ENCODE assay signal across 12 cellular contexts in genomic region chr6:42813906-42814444, GRCh38. TPM values are rescaled to one million over a fixed set of nuclear protein-coding genes. Genes with fewer than 3 reads are reported as not detected.
DNase-seq lines count a peak whose midpoint lies in the region; ATAC-seq, FAIRE-seq and TF ChIP-seq lines count a peak whose summit lies in the region.
"Had no signal": no experiment of that assay in that cellular context is flagged by ENCODE, and none has a peak within 500 bp of the region (broad histone marks: within the 10 kb centered on the region; RNA-seq: fewer than 3 reads in every experiment).

No MANE protein-coding gene starts in this region.

- CTCF ChIA-PET in HepG2 (lab: Yijun Ruan, JAX; ENCODE audit: low intra/inter-chr PET ratio, low total read pairs), result no interaction called here
- CTCF ChIA-PET in SK-N-SH (lab: Yijun Ruan, JAX), result no interaction called here
- CTCF ChIA-PET in K562 (lab: Yijun Ruan, JAX; ENCODE audit: low intra/inter-chr PET ratio), result no interaction called here
- CTCF ChIA-PET in RWPE1 (lab: Yijun Ruan, JAX), result no interaction called here

- BruUV-seq in HepG2 (replicated peaks; lab: Mats Ljungman, UMichigan) (no TSS peak), K562 (replicated peaks; lab: Mats Ljungman, UMichigan) (no TSS peak)

- H3K4me2 ChIP-seq in HepG2 (ENCODE audit: low read depth, low read length) (no peak overlapping the region), SK-N-SH (no peak overlapping the region), K562 (ENCODE audit: insufficient read depth, low read length) (no peak overlapping the region)

- H3K9ac ChIP-seq in HepG2 (ENCODE audit: insufficient read depth, low read depth, low read length), result no peak overlapping the region
- H3K9ac ChIP-seq in SK-N-SH, result no peak overlapping the region
- H3K9ac ChIP-seq in K562 (ENCODE audit: insufficient read depth in 1 of 2, low read depth in 2 of 2, low read length in 2 of 2), result no peak overlapping the region
- no peak overlapping the region for H3K9ac ChIP-seq in kidney (ENCODE audit: low read length in 2 of 2)

- TF ChIP-seq RAD21 in HepG2 (CRISPR knock-in tag; IDR thresholded peaks at IDR 0.05) (no peak), SK-N-SH (IDR thresholded peaks at IDR 0.05; ENCODE audit: low read length) (no peak), K562 (CRISPR knock-in tag; conservative IDR thresholded peaks at IDR 0.05 in 1 of 2, IDR thresholded peaks at IDR 0.05 in 1 of 2) (no peak)

- no peak for ATAC-seq in HepG2
- ATAC-seq in right lobe of liver, result no peak
- ATAC-seq in K562, result no peak
- ATAC-seq: CD8-positive, alpha-beta T cell; HCT116 had no signal

- TF ChIP-seq POLR2A in HepG2 (IDR thresholded peaks at IDR 0.05; ENCODE audit: insufficient read depth in 1 of 2, low read depth in 2 of 2, low read length in 2 of 2), result no peak
- no peak for TF ChIP-seq POLR2A in right lobe of liver (IDR thresholded peaks at IDR 0.05)
- no peak for TF ChIP-seq POLR2A in K562 (conservative IDR thresholded peaks at IDR 0.05)

- WGBS in HepG2 (ENCODE audit: low lambda C conversion rate), result 97% methylated on average over 5 of the region's 5 CpGs
- 96% methylated on average over 5 of the region's 5 CpGs for WGBS in right lobe of liver (ENCODE audit: insufficient coverage, low coverage, low lambda C conversion rate, missing lambda C conversion rate)
- WGBS in SK-N-SH (ENCODE audit: low lambda C conversion rate), result 79% methylated on average over 5 of the region's 5 CpGs
- 89% methylated on average over 5 of the region's 5 CpGs for WGBS in K562 (ENCODE audit: insufficient coverage, low coverage, missing lambda C conversion rate)

- H3K27me3 ChIP-seq in HepG2 (ENCODE audit: control insufficient read depth in 1 of 2, insufficient read depth in 2 of 2, low read length in 2 of 2), result no peaks in the 10 kb centered on the region
- H3K27me3 ChIP-seq in right lobe of liver, result no peaks in the 10 kb centered on the region
- H3K27me3 ChIP-seq in SK-N-SH (ENCODE audit: insufficient read depth), result no peaks in the 10 kb centered on the region
- no peaks in the 10 kb centered on the region for H3K27me3 ChIP-seq in K562 (ENCODE audit: control insufficient read depth in 2 of 2, insufficient read depth in 2 of 2, low read length in 2 of 2)

- H3K27ac ChIP-seq in HepG2 (ENCODE audit: extremely low read length, insufficient read depth, low read length) (no peak overlapping the region), right lobe of liver (no peak overlapping the region), SK-N-SH (ENCODE audit: low read depth in 2 of 2, low read length in 1 of 2) (no peak overlapping the region), K562 (ENCODE audit: extremely low read depth, low read depth, low read length) (no peak overlapping the region), RWPE1 (no peak overlapping the region), kidney (ENCODE audit: low read depth in 2 of 2, low read length in 2 of 2) (no peak overlapping the region)

- in situ Hi-C loops in HepG2 (cut with HindIII; ENCODE audit: extremely low pct_ligation_motif_present, low pct_unique_long_range_greater_than_20kb) (no loop called here), K562 (cut with MboI) (no loop called here)

- peaks cover 6% of the 10 kb centered on the region for H3F3A ChIP-seq in SK-N-SH (replicated peaks; ENCODE audit: insufficient read depth)

- H3K9me1 ChIP-seq in K562 (ENCODE audit: control insufficient read depth, insufficient read depth, low read length), result no peaks in the 10 kb centered on the region

- FAIRE-seq in HepG2 (lab: Jason Lieb, UNC) (no peak), K562 (lab: Jason Lieb, UNC) (no peak), kidney (lab: Jason Lieb, UNC) (no peak)

- DNase-seq in HepG2 (ENCODE audit: low spot score), result no peak
- no peak for DNase-seq in right lobe of liver
- DNase-seq in SK-N-SH, result no peak
- DNase-seq in K562 (ENCODE audit: extremely low read depth in 1 of 4, low spot score in 3 of 4), result no peak
- no peak for DNase-seq in RWPE1 (ENCODE audit: low spot score)
- no peak for DNase-seq in kidney
- no peak for DNase-seq in NCI-H187 (lab: John Stamatoyannopoulos, UW)
- DNase-seq: CD8-positive, alpha-beta T cell; NCI-H187 treated with DMSO at 0.1 percent for 48 hours; NCI-H69; NK-92 treated with Interleukin-12 subunit alpha and Interleukin-12 subunit beta, amount 100 ng/mL, for 24 hours had no signal

- H3K4me1 ChIP-seq in HepG2 (ENCODE audit: insufficient read depth, low read length), result peaks cover 9% of the 10 kb centered on the region
- no peaks in the 10 kb centered on the region for H3K4me1 ChIP-seq in right lobe of liver
- H3K4me1 ChIP-seq in SK-N-SH (ENCODE audit: control insufficient read depth in 1 of 2, insufficient read depth in 2 of 2, low read depth in 1 of 2, low read length in 1 of 2), result no peaks in the 10 kb centered on the region
- no peaks in the 10 kb centered on the region for H3K4me1 ChIP-seq in K562 (replicated peaks in 1 of 2; ENCODE audit: control insufficient read depth in 2 of 2, insufficient read depth in 2 of 2, low read length in 2 of 2)
- no peaks in the 10 kb centered on the region for H3K4me1 ChIP-seq in kidney (ENCODE audit: control insufficient read depth in 1 of 2, insufficient read depth in 1 of 2, low read depth in 1 of 2, low read length in 2 of 2)

- H2AFZ ChIP-seq in HepG2 (ENCODE audit: low read length), result no peak overlapping the region
- H2AFZ ChIP-seq in SK-N-SH (ENCODE audit: low read depth), result no peak overlapping the region
- no peak overlapping the region for H2AFZ ChIP-seq in K562 (ENCODE audit: low read depth, low read length)

- no peaks in the 10 kb centered on the region for H3K9me3 ChIP-seq in HepG2 (ENCODE audit: low read length)
- no peaks in the 10 kb centered on the region for H3K9me3 ChIP-seq in right lobe of liver
- no peaks in the 10 kb centered on the region for H3K9me3 ChIP-seq in SK-N-SH
- H3K9me3 ChIP-seq in K562 (replicated peaks; ENCODE audit: control insufficient read depth, insufficient read depth, low read depth, low read length), result no peaks in the 10 kb centered on the region
- H3K9me3 ChIP-seq in kidney (ENCODE audit: control insufficient read depth in 1 of 2, low read length in 2 of 2), result no peaks in the 10 kb centered on the region

- TF ChIP-seq CTCF in HepG2 (CRISPR knock-in tag; IDR thresholded peaks at IDR 0.05) (no peak), right lobe of liver (IDR thresholded peaks at IDR 0.05) (no peak), SK-N-SH (IDR thresholded peaks at IDR 0.05) (no peak), K562 (IDR thresholded peaks at IDR 0.05 in 2 of 3, conservative IDR thresholded peaks at IDR 0.05 in 1 of 3; ENCODE audit: insufficient read depth in 2 of 3, low read depth in 1 of 3, low read length in 3 of 3) (no peak), RWPE1 (conservative IDR thresholded peaks at IDR 0.05; ENCODE audit: low read depth) (no peak), kidney (IDR thresholded peaks at IDR 0.05; ENCODE audit: borderline replicate concordance, extremely low read depth, insufficient read depth) (no peak)

- POLR2A ChIA-PET in HepG2 (lab: Yijun Ruan, JAX) (interaction anchor here (1.1 kb wide), 1 partner anchor 31 kb away, joined by 3 read pairs; no protein-coding TSS in a partner anchor), SK-N-SH (lab: Yijun Ruan, JAX) (no interaction called here), K562 (lab: Yijun Ruan, JAX) (no interaction called here), RWPE1 (lab: Yijun Ruan, JAX; ENCODE audit: low non-redundant PET) (no interaction called here)

- H3K36me3 ChIP-seq in HepG2 (replicated peaks in 1 of 2; ENCODE audit: control insufficient read depth in 1 of 2, insufficient read depth in 2 of 2, low read length in 2 of 2) (peaks cover 2 to 5% of the 10 kb centered on the region in 2 experiments; a peak in 4 of 5 replicates), right lobe of liver (peaks cover 0 to 2% (median 0%) of the 10 kb centered on the region in 4 donors), SK-N-SH (replicated peaks in 1 of 2; ENCODE audit: control insufficient read depth in 1 of 2, insufficient read depth in 2 of 2, low read length in 1 of 2) (peaks cover 0 to 9% of the 10 kb centered on the region in 2 experiments), K562 (ENCODE audit: control insufficient read depth, insufficient read depth, low read length) (no peaks in the 10 kb centered on the region), kidney (ENCODE audit: control insufficient read depth in 1 of 2, insufficient read depth in 2 of 2, low read length in 2 of 2) (peaks cover 0 to 3% of the 10 kb centered on the region in 2 donors)

- H3K79me2 ChIP-seq in HepG2 (ENCODE audit: insufficient read depth, low read length), result no peaks in the 10 kb centered on the region
- no peaks in the 10 kb centered on the region for H3K79me2 ChIP-seq in SK-N-SH (ENCODE audit: insufficient read depth)
- no peaks in the 10 kb centered on the region for H3K79me2 ChIP-seq in K562 (ENCODE audit: control insufficient read depth, insufficient read depth, low read length)

- no peaks in the 10 kb centered on the region for H3K9me2 ChIP-seq in SK-N-SH

- H3K4me3 ChIP-seq in HepG2 (replicated peaks in 1 of 3; ENCODE audit: insufficient read depth in 1 of 3, low read depth in 2 of 3, low read length in 3 of 3), result no peak overlapping the region
- H3K4me3 ChIP-seq in right lobe of liver, result no peak overlapping the region
- no peak overlapping the region for H3K4me3 ChIP-seq in SK-N-SH (ENCODE audit: low read depth in 2 of 2, low read length in 1 of 2)
- H3K4me3 ChIP-seq in K562, result no peak overlapping the region
- no peak overlapping the region for H3K4me3 ChIP-seq in kidney (ENCODE audit: low read length in 2 of 2)

- TF ChIP-seq EP300 in HepG2 (IDR thresholded peaks at IDR 0.05; ENCODE audit: low read depth in 2 of 2, low read length in 2 of 2) (no peak), HepG2 (CRISPR knock-in tag; IDR thresholded peaks at IDR 0.05; ENCODE audit: borderline replicate concordance) (no peak), SK-N-SH (IDR thresholded peaks at IDR 0.05; ENCODE audit: borderline replicate concordance in 1 of 2, low read depth in 1 of 2, low read length in 1 of 2) (no peak), K562 (IDR thresholded peaks at IDR 0.05; ENCODE audit: low read length) (no peak)

- H4K20me1 ChIP-seq in HepG2 (ENCODE audit: insufficient read depth, low read length), result no peaks in the 10 kb centered on the region
- no peaks in the 10 kb centered on the region for H4K20me1 ChIP-seq in SK-N-SH (ENCODE audit: insufficient read depth)
- H4K20me1 ChIP-seq in K562 (replicated peaks; ENCODE audit: control insufficient read depth, insufficient read depth, low read length), result no peaks in the 10 kb centered on the region

- intact Hi-C loops in HepG2 (cut with micrococcal nuclease; ENCODE audit: unreplicated experiment), result no loop called here
- intact Hi-C loops in right lobe of liver (cut with DNase I), result no loop called here
- intact Hi-C loops in K562 (cut with micrococcal nuclease), result no loop called here
- intact Hi-C loops in kidney (cut with DNase I), result no loop called here

RNA-seq across cellular contexts. Expression of gene BICRAL, which starts 32.1 kb away (rescaled TPM):
- total RNA-seq in HepG2 (2016; rRNA removed; fragmentation: Illumina TruSeq; extraction: Trizol) (5.0 and 6.8 TPM in 2 replicates), right lobe of liver (1 to 10 TPM; 4.3 to 6.0 (median 5.5) TPM), K562 (2014; rRNA removed) (3.7 and 4.4 TPM in 2 replicates), K562 (2014; rRNA removed; fragmentation: Illumina TruSeq; extraction: Trizol) (5.6 and 6.6 TPM in 2 replicates), K562 (2015; rRNA removed; fragmentation: Illumina TruSeq; extraction: Trizol) (5.2 and 5.7 TPM in 2 replicates), K562 (2021) (9.2 and 10.2 TPM in 2 replicates), kidney (20.9 TPM)
- total RNA-seq in HepG2 (2016; cell fraction: cytosol; rRNA removed; fragmentation: Illumina TruSeq; extraction: Trizol; ENCODE audit: low read depth), result 1.6 and 1.9 TPM in 2 replicates
- total RNA-seq in HepG2 (2016; cell fraction: insoluble cytoplasmic fraction; rRNA removed; fragmentation: Illumina TruSeq; extraction: Trizol), result 4.5 and 6.4 TPM in 2 replicates
- 4.8 and 5.3 TPM in 2 replicates for total RNA-seq in HepG2 (2016; cell fraction: membrane; rRNA removed; fragmentation: Illumina TruSeq; extraction: Trizol)
- total RNA-seq in HepG2 (2016; cell fraction: nucleus; rRNA removed; fragmentation: Illumina TruSeq; extraction: Trizol), result 4.9 and 6.1 TPM in 2 replicates
- polyA plus RNA-seq in HepG2 (2011; rRNA removed) (11.1 and 13.5 TPM in 2 replicates), SK-N-SH (2012; rRNA removed) (5.1 and 6.6 TPM in 2 replicates), K562 (2011; rRNA removed) (10.1 and 11.9 TPM in 2 replicates), K562 (2014; fragmentation: Illumina TruSeq; extraction: Trizol) (9.7 and 10.4 TPM in 2 replicates), K562 (2014; fragmentation: Nextera tagmentation; extraction: Ambion mirVana) (1 to 10 TPM; 1.2 to 1.4 TPM), K562 (2014; rRNA removed) (5.3 and 6.2 TPM in 2 replicates), kidney (ENCODE audit: insufficient read depth, low read depth, low replicate concordance) (2.7 TPM)
- 9.5 and 11.4 TPM in 2 replicates for polyA plus RNA-seq in HepG2 (2011; cell fraction: cytosol; rRNA removed)
- 9.0 and 9.1 TPM in 2 replicates for polyA plus RNA-seq in HepG2 (2011; cell fraction: nucleus; rRNA removed)
- 7.3 and 7.8 TPM in 2 replicates for polyA plus RNA-seq in HepG2 (2012)
- polyA plus RNA-seq in HepG2 (2016; cell fraction: cytosol; fragmentation: Illumina TruSeq; extraction: Trizol; ENCODE audit: low read depth), result 0.24 and 0.26 TPM in 2 replicates
- polyA plus RNA-seq in HepG2 (2016; cell fraction: insoluble cytoplasmic fraction; fragmentation: Illumina TruSeq; extraction: Trizol; ENCODE audit: low read depth), result 5.3 and 6.6 TPM in 2 replicates
- polyA plus RNA-seq in HepG2 (2016; cell fraction: membrane; fragmentation: Illumina TruSeq; extraction: Trizol; ENCODE audit: low read depth), result 1.5 and 1.7 TPM in 2 replicates
- 8.7 and 9.2 TPM in 2 replicates for polyA plus RNA-seq in HepG2 (2016; cell fraction: nucleus; fragmentation: Illumina TruSeq; extraction: Trizol; ENCODE audit: insufficient read depth, low read depth)
- 16.6 and 32.3 TPM in 2 replicates for polyA minus RNA-seq in HepG2 (2011; rRNA and poly(A)+ RNA removed; ENCODE audit: low replicate concordance)
- 14.7 and 15.5 TPM in 2 replicates for polyA minus RNA-seq in HepG2 (2011; cell fraction: cytosol; rRNA and poly(A)+ RNA removed)
- polyA minus RNA-seq in HepG2 (2011; cell fraction: nucleus; rRNA and poly(A)+ RNA removed), result 14.7 and 18.9 TPM in 2 replicates
- polyA plus RNA-seq in SK-N-SH (2012; cell fraction: cytosol; rRNA removed), result 5.2 and 6.2 TPM in 2 replicates
- polyA plus RNA-seq in SK-N-SH (2012; cell fraction: nucleus; rRNA removed), result 7.1 and 11.2 TPM in 2 replicates
- total RNA-seq in K562 (2011; cell fraction: chromatin; rRNA removed; ENCODE audit: low replicate concordance), result 17.0 and 22.8 TPM in 2 replicates
- total RNA-seq in K562 (2011; cell fraction: nucleolus; rRNA removed), result 9.5 TPM in 2 replicates
- total RNA-seq in K562 (2011; cell fraction: nucleoplasm; rRNA removed), result 13.6 and 16.9 TPM in 2 replicates
- polyA plus RNA-seq in K562 (2011; cell fraction: cytosol; rRNA removed), result 9.1 and 13.7 TPM in 2 replicates
- polyA plus RNA-seq in K562 (2011; cell fraction: nucleus; rRNA removed), result 7.7 and 9.2 TPM in 2 replicates
- 5.7 and 7.4 TPM in 2 replicates for polyA plus RNA-seq in K562 (2012)
- polyA minus RNA-seq in K562 (2011; rRNA and poly(A)+ RNA removed), result 23.8 and 24.3 TPM in 2 replicates
- 10.1 and 10.7 TPM in 2 replicates for polyA minus RNA-seq in K562 (2011; cell fraction: cytosol; rRNA and poly(A)+ RNA removed)
- polyA minus RNA-seq in K562 (2011; cell fraction: nucleus; rRNA and poly(A)+ RNA removed), result 4.3 and 9.6 TPM in 2 replicates

Comparison
In these comparisons a context has a peak if more than half of its experiments do, and no peak if none do; other contexts are left out.
1. Of the 241 proteins assayed by ChIP-seq in both HepG2 and K562: peak only in HepG2: none; only in K562: MAFG; in both: MAFF and MAFK; in neither: 238.